In the genomic region with DNA sequence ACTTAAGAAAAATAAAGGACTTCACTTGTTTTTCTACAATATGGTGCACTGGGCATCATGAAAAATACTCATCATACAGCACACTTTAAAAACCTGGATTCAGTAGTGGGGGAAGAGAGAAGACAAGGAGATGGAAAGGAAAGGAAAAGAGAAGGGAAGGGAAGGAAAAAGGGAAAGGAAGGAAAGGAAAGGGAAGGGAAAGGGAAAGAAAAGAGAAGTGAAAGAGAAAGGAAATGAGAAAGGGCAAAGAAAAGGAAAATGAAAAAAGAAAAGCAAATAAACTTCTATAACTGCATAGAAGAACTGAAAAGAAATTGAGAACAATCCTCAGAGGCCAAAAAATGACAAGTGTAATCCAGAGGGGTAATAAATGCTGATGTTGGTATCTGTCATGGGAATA, we compare ENCODE assay signal across 34 cellular contexts.
"Had no signal": no experiment of that assay in that cellular context is flagged by ENCODE, and none has a peak within 500 bp of the region (broad histone marks: within the 10 kb centered on the region; RNA-seq: fewer than 3 reads in every experiment).

No MANE protein-coding gene starts in this region.

- H3K9me3 ChIP-seq: MG63 had no signal

- H3K4me3 ChIP-seq: MG63 had no signal

- DNase-seq: Karpas-422, Kasumi-1, MG63, MM.1S, MV-4-11, NCI-H1048, NCI-H1092, NCI-H1092 treated with DMSO at 0.1 percent for 48 hours, NCI-H1105, NCI-H1105 treated with DMSO at 0.1 percent for 48 hours, NCI-H1417, NCI-H1417 treated with DMSO at 0.1 percent for 48 hours, NCI-H1436, NCI-H1436 treated with DMSO at 0.1 percent for 48 hours, NCI-H146, NCI-H1694, NCI-H1694 treated with DMSO at 0.1 percent for 48 hours, NCI-H187, NCI-H187 treated with DMSO at 0.1 percent for 48 hours, NCI-H1930, NCI-H2029, NCI-H2029 treated with DMSO at 0.1 percent for 48 hours, NCI-H2081, NCI-H2081 treated with DMSO at 0.1 percent for 48 hours, NCI-H2107, NCI-H2171, NCI-H2171 treated with DMSO at 0.1 percent for 48 hours, NCI-H2227 treated with DMSO at 0.1 percent for 48 hours, NCI-H226, NCI-H345, NCI-H446, NCI-H446 treated with DMSO at 0.1 percent for 48 hours, NCI-H510A, NCI-H510A treated with DMSO at 0.1 percent for 48 hours had no signal

- H3K36me3 ChIP-seq: MG63 had no signal
